Comparison of ENCODE assay signal across 10 cellular contexts in the genomic region with DNA sequence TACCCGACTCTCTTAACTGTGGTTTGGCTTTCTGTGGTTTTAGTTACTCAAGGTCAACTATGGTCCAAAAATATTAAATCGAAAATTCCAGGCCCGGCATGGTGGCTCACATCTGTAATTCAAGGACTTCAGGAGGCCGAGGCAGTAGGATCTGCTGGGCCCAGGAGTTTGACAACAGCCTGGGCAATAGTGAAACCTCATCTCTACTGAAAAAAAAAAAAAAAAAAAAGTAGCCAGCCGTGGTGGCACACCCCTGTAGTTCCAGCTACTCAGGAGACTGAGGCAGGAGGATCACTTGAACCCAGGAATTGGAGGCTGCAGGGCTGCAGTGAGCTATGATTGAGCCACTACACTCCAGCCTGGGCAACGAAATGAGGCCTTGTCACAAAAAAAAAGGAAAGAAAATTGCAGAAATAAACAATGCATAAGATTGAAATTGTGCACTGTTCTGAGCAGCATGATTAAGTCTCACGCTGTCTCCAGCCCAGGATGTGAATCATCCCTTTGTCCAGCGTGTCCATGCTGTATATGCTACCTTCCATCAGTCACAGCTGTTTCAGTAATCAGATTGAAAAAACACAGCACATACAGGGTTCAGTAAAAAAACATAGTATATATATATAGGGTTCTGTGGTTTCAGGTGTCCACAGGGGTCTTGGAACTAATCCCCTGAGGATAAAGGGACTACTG. TPM values are rescaled to one million over a fixed set of nuclear protein-coding genes. Genes with fewer than 3 reads are reported as not detected.
DNase-seq lines count a peak whose midpoint lies in the region; TF ChIP-seq lines count a peak whose summit lies in the region.
"Had no signal": no experiment of that assay in that cellular context is flagged by ENCODE, and none has a peak within 500 bp of the region (broad histone marks: within the 10 kb centered on the region; RNA-seq: fewer than 3 reads in every experiment).

No MANE protein-coding gene starts in this region.

- no peak for TF ChIP-seq POLR2A in thyroid gland (IDR thresholded peaks at IDR 0.05)

- H3K27me3 Mint-ChIP-seq in activated CD4-positive, alpha-beta memory T cell treated with anti-CD3 and anti-CD28 coated beads, Interleukin-2, amount 10 ng/mL, durations not matched to agents 7 days and 5 days = no peaks in the 10 kb centered on the region

- peaks cover 7% of the 10 kb centered on the region for H3K4me1 Mint-ChIP-seq in activated CD4-positive, alpha-beta memory T cell treated with anti-CD3 and anti-CD28 coated beads, Interleukin-2, amount 10 ng/mL, durations not matched to agents 7 days and 5 days

- H3K4me1 ChIP-seq in thyroid gland = peaks cover 0 to 18% of the 10 kb centered on the region in 2 donors

- no peak overlapping the region for H3K27ac Mint-ChIP-seq in activated CD4-positive, alpha-beta memory T cell treated with anti-CD3 and anti-CD28 coated beads, Interleukin-2, amount 10 ng/mL, durations not matched to agents 7 days and 5 days

- no peak for TF ChIP-seq CTCF in thyroid gland (IDR thresholded peaks at IDR 0.05)

- CTCF ChIA-PET in activated CD4-positive, alpha-beta memory T cell treated with anti-CD3 and anti-CD28 coated beads, Interleukin-2, amount 10 ng/mL, durations not matched to agents 7 days and 5 days (lab: Charles Lee) = no interaction called here

- WGBS in thyroid gland, 2 donors = 67 to 82% methylated on average over 8 of the region's 8 CpGs

- no peak overlapping the region for H3K4me3 ChIP-seq in thyroid gland (replicated peaks in 1 of 3)
- H3K4me3 ChIP-seq: heart left ventricle had no signal

- POLR2A ChIA-PET in activated CD4-positive, alpha-beta memory T cell treated with anti-CD3 and anti-CD28 coated beads, Interleukin-2, amount 10 ng/mL, durations not matched to agents 7 days and 5 days (lab: Charles Lee) = no interaction called here

- DNase-seq in HCEC 1CT (peak; percentile 91), SW 1271 (lab: John Stamatoyannopoulos, UW) (peak; percentile 37 to 81), fibroblast of the conjunctiva (ENCODE audit: low read depth) (peak; percentile 72), stromal cell of bone marrow (ENCODE audit: low read depth) (peak; percentile 65), thyroid gland (no peak)
- no peak for DNase-seq in stimulated activated CD4-positive, alpha-beta T cell treated with anti-CD3 and anti-CD28 coated beads, Interleukin-12 subunit alpha, Interleukin-12 subunit beta, amount 100 ng/mL, for 4 hours
- DNase-seq in activated CD4-positive, alpha-beta memory T cell treated with anti-CD3 and anti-CD28 coated beads, Interleukin-2, amount 10 ng/mL, durations not matched to agents 7 days and 5 days = no peak
- DNase-seq: activated CD8-positive, alpha-beta memory T cell treated with anti-CD3 and anti-CD28 coated beads for 24 hours; heart left ventricle; stimulated activated CD4-positive, alpha-beta T cell treated with anti-CD3 and anti-CD28 coated beads, Interleukin-2, amount 100 ng/mL, for 48 hours had no signal

- no peaks in the 10 kb centered on the region for H3K9me3 ChIP-seq in thyroid gland
- H3K9me3 ChIP-seq: heart left ventricle had no signal

- no peaks in the 10 kb centered on the region for H3K27me3 ChIP-seq in thyroid gland
- H3K27me3 ChIP-seq: heart left ventricle had no signal

- no peaks in the 10 kb centered on the region for H3K36me3 ChIP-seq in thyroid gland
- H3K36me3 ChIP-seq: heart left ventricle had no signal

- no peak overlapping the region for H3K27ac ChIP-seq in thyroid gland
- H3K27ac ChIP-seq: heart left ventricle had no signal

- no peak overlapping the region for H3K4me3 Mint-ChIP-seq in activated CD4-positive, alpha-beta memory T cell treated with anti-CD3 and anti-CD28 coated beads, Interleukin-2, amount 10 ng/mL, durations not matched to agents 7 days and 5 days

- no peaks in the 10 kb centered on the region for H3K9me3 Mint-ChIP-seq in activated CD4-positive, alpha-beta memory T cell treated with anti-CD3 and anti-CD28 coated beads, Interleukin-2, amount 10 ng/mL, durations not matched to agents 7 days and 5 days

- intact Hi-C loops in thyroid gland (cut with DNase I) = no loop called here

- H3K36me3 Mint-ChIP-seq in activated CD4-positive, alpha-beta memory T cell treated with anti-CD3 and anti-CD28 coated beads, Interleukin-2, amount 10 ng/mL, durations not matched to agents 7 days and 5 days (ENCODE audit: low read depth) = no peaks in the 10 kb centered on the region

RNA-seq across cellular contexts. Expression of gene RGS17, which starts 40.7 kb away (rescaled TPM):
- total RNA-seq in thyroid gland = 10 to 100 TPM in 1 of 4 donors, 1 to 10 TPM in 3; 1.2 to 18.6 (median 3.4) TPM
- total RNA-seq in activated CD4-positive, alpha-beta memory T cell treated with anti-CD3 and anti-CD28 coated beads, Interleukin-2, amount 10 ng/mL, durations not matched to agents 7 days and 5 days = under 1 TPM in 1 of 2 experiments, not detected in 1; 0.10 TPM

Comparison
In these comparisons a context has a peak if more than half of its experiments do, and no peak if none do; other contexts are left out.
1. DNase-seq: peak in HCEC 1CT (single experiment), SW 1271 (2 of 2), fibroblast of the conjunctiva (single experiment) and stromal cell of bone marrow (single experiment); none in thyroid gland (0 of 2), stimulated activated CD4-positive, alpha-beta T cell treated with anti-CD3 and anti-CD28 coated beads, Interleukin-12 subunit alpha, Interleukin-12 subunit beta, amount 100 ng/mL, for 4 hours (single experiment) and activated CD4-positive, alpha-beta memory T cell treated with anti-CD3 and anti-CD28 coated beads, Interleukin-2, amount 10 ng/mL, durations not matched to agents 7 days and 5 days (single experiment).